ENCODE assay signal across 1 cellular context in genomic region chr17:49061524-49061943, GRCh38.
A peak's percentile ranks its signal among the peaks of the same experiment; 100 is the strongest.
TF ChIP-seq lines count a peak whose summit lies in the region.

No MANE protein-coding gene starts in this region.

TF ChIP-seq in HEK293, 187 proteins besides CTCF, POLR2A, EP300 and RAD21 (continued from another document):
- no peak for TF ChIP-seq ZNF302 (tag by site-specific recombination; IDR thresholded peaks at IDR 0.05; ENCODE audit: low read depth)
- TF ChIP-seq ZNF548 (tag by site-specific recombination; IDR thresholded peaks at IDR 0.05): no peak
- TF ChIP-seq ZSCAN30 (tag by site-specific recombination; IDR thresholded peaks at IDR 0.05): no peak
- no peak for TF ChIP-seq ZNF670 (tag by site-specific recombination; IDR thresholded peaks at IDR 0.05; ENCODE audit: low read depth)
- no peak for TF ChIP-seq ZNF426 (tag by site-specific recombination; IDR thresholded peaks at IDR 0.05)
- no peak for TF ChIP-seq ZNF221 (tag by site-specific recombination; IDR thresholded peaks at IDR 0.05; ENCODE audit: borderline replicate concordance)
- no peak for TF ChIP-seq KLF1 (tag by site-specific recombination; IDR thresholded peaks at IDR 0.05)
- TF ChIP-seq, protein P1, sequence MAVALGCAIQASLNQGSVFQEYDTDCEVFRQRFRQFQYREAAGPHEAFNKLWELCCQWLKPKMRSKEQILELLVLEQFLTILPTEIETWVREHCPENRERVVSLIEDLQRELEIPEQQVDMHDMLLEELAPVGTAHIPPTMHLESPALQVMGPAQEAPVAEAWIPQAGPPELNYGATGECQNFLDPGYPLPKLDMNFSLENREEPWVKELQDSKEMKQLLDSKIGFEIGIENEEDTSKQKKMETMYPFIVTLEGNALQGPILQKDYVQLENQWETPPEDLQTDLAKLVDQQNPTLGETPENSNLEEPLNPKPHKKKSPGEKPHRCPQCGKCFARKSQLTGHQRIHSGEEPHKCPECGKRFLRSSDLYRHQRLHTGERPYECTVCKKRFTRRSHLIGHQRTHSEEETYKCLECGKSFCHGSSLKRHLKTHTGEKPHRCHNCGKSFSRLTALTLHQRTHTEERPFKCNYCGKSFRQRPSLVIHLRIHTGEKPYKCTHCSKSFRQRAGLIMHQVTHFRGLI (tag by site-specific recombination; IDR thresholded peaks at IDR 0.05): no peak
- no peak for TF ChIP-seq ZNF37A (tag by site-specific recombination; IDR thresholded peaks at IDR 0.05)
- no peak for TF ChIP-seq ZNF10 (tag by site-specific recombination; IDR thresholded peaks at IDR 0.05)
- no peak for TF ChIP-seq ZNF791 (tag by site-specific recombination; IDR thresholded peaks at IDR 0.05)
- TF ChIP-seq, protein P2, sequence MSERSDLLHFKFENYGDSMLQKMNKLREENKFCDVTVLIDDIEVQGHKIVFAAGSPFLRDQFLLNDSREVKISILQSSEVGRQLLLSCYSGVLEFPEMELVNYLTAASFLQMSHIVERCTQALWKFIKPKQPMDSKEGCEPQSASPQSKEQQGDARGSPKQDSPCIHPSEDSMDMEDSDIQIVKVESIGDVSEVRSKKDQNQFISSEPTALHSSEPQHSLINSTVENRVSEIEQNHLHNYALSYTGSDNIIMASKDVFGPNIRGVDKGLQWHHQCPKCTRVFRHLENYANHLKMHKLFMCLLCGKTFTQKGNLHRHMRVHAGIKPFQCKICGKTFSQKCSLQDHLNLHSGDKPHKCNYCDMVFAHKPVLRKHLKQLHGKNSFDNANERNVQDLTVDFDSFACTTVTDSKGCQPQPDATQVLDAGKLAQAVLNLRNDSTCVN (tag by site-specific recombination; optimal IDR thresholded peaks at IDR 0.05): no peak
- TF ChIP-seq ZNF202 (tag by site-specific recombination; IDR thresholded peaks at IDR 0.05; ENCODE audit: borderline replicate concordance): no peak
- TF ChIP-seq ZBTB44 (tag by site-specific recombination; IDR thresholded peaks at IDR 0.05): peak; percentile 75
- TF ChIP-seq YY2 (tag by site-specific recombination; IDR thresholded peaks at IDR 0.05): no peak
- TF ChIP-seq ZNF585B (tag by site-specific recombination; IDR thresholded peaks at IDR 0.05): no peak
- TF ChIP-seq ZBTB49 (tag by site-specific recombination; IDR thresholded peaks at IDR 0.05; ENCODE audit: low read depth): no peak
- TF ChIP-seq ZNF521 (tag by site-specific recombination; IDR thresholded peaks at IDR 0.05): no peak
- no peak for TF ChIP-seq ZNF529 (tag by site-specific recombination; IDR thresholded peaks at IDR 0.05; ENCODE audit: insufficient replicate concordance)
- no peak for TF ChIP-seq KLF10 (tag by site-specific recombination; IDR thresholded peaks at IDR 0.05)
- TF ChIP-seq PRDM4 (tag by site-specific recombination; IDR thresholded peaks at IDR 0.05): peak; percentile 74
- TF ChIP-seq ZNF24 (tag by site-specific recombination; IDR thresholded peaks at IDR 0.05): no peak
- TF ChIP-seq ZSCAN5A (tag by site-specific recombination; IDR thresholded peaks at IDR 0.05): no peak
- TF ChIP-seq ZNF350 (tag by site-specific recombination; IDR thresholded peaks at IDR 0.05): no peak
- TF ChIP-seq ZNF146 (tag by site-specific recombination; IDR thresholded peaks at IDR 0.05): no peak
- no peak for TF ChIP-seq ZNF155 (tag by site-specific recombination; IDR thresholded peaks at IDR 0.05)
- TF ChIP-seq ZNF175 (tag by site-specific recombination; IDR thresholded peaks at IDR 0.05): no peak
